Comparison of ENCODE assay signal across 17 cellular contexts in the genomic region with DNA sequence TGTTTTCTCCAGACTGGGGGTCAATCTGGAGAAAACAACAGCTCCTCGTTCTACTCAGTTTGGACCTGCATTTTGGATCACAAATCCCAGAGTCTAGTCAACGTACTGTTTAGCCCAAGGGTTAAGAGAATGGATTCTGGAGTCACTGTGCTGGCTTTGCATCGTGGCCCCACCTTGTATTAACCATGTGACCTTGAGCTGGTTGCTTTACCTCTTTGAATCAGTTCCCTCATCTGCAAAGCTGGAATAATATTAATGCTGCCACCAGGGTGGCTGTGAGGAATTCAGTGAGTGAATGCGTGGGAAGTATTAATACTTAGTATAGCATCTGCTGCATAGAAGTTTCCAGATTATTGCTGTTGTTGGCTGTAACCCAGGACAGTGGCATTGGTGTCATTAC. TPM values are rescaled to one million over a fixed set of nuclear protein-coding genes. Genes with fewer than 3 reads are reported as not detected.
DNase-seq lines count a peak whose midpoint lies in the region; ATAC-seq, FAIRE-seq and TF ChIP-seq lines count a peak whose summit lies in the region.
"Had no signal": no experiment of that assay in that cellular context is flagged by ENCODE, and none has a peak within 500 bp of the region (broad histone marks: within the 10 kb centered on the region; RNA-seq: fewer than 3 reads in every experiment).

No MANE protein-coding gene starts in this region.

- H3K27me3 ChIP-seq in left ventricle myocardium inferior (ENCODE audit: low read depth) (peaks cover 12% of the 10 kb centered on the region), heart left ventricle (peaks cover 0 to 58% (median 0%) of the 10 kb centered on the region in 9 donors), mammary epithelial cell (ENCODE audit: insufficient read depth, low read length) (no peaks in the 10 kb centered on the region)

- peaks cover 20% of the 10 kb centered on the region for H3K9me3 ChIP-seq in left ventricle myocardium inferior (replicated peaks)
- H3K9me3 ChIP-seq in heart left ventricle, result peaks cover 0 to 17% (median 5%) of the 10 kb centered on the region in 12 donors
- no peaks in the 10 kb centered on the region for H3K9me3 ChIP-seq in mammary epithelial cell (replicated peaks; ENCODE audit: insufficient read depth, low read length)

- no peak overlapping the region for H3K9ac ChIP-seq in mammary epithelial cell (ENCODE audit: insufficient read depth, low read length)

- intact Hi-C loops in left ventricle myocardium inferior (cut with micrococcal nuclease), result no loop called here
- intact Hi-C loops in heart left ventricle (cut with DNase I), result loop anchor here in 2 of 10 donors (5.0 to 10.0 kb wide), 2 partner anchors 82 to 90 kb away; no protein-coding TSS in a partner anchor
- intact Hi-C loops in mammary epithelial cell (cut with micrococcal nuclease), result no loop called here

- peak overlapping the region; percentile 58 for H3K27ac ChIP-seq in left ventricle myocardium inferior (replicated peaks)
- H3K27ac ChIP-seq in heart left ventricle, result peak overlapping the region in 1 of 12 donors; percentile 25
- no peak overlapping the region for H3K27ac ChIP-seq in mammary epithelial cell (ENCODE audit: insufficient read depth, low read depth, low read length)
- peak overlapping the region; percentile 27 for H3K27ac ChIP-seq in temporal lobe (ENCODE audit: low read depth, low read length)
- H3K27ac ChIP-seq: C4-2B had no signal

- H3K4me1 ChIP-seq in left ventricle myocardium inferior (peaks cover 28% of the 10 kb centered on the region), heart left ventricle (peaks cover 0 to 6% (median 0%) of the 10 kb centered on the region in 12 donors), mammary epithelial cell (ENCODE audit: insufficient read depth, low read length) (peaks cover 7% of the 10 kb centered on the region)

- no peak for TF ChIP-seq CTCF in left ventricle myocardium inferior (IDR thresholded peaks at IDR 0.05; ENCODE audit: borderline replicate concordance)
- no peak for TF ChIP-seq CTCF in heart left ventricle (IDR thresholded peaks at IDR 0.05)
- TF ChIP-seq CTCF in mammary epithelial cell (conservative IDR thresholded peaks at IDR 0.05 in 1 of 2, IDR thresholded peaks at IDR 0.05 in 1 of 2; ENCODE audit: extremely low read depth in 1 of 2, insufficient read depth in 1 of 2, low read depth in 1 of 2, low read length in 2 of 2), result no peak

- peak overlapping the region; percentile 35 for H3K4me3 ChIP-seq in left ventricle myocardium inferior
- no peak overlapping the region for H3K4me3 ChIP-seq in heart left ventricle
- no peak overlapping the region for H3K4me3 ChIP-seq in mammary epithelial cell (replicated peaks in 1 of 3; ENCODE audit: insufficient read depth in 1 of 3, low read depth in 2 of 3, low read length in 3 of 3)

- peak overlapping the region; percentile 73 for H2AFZ ChIP-seq in mammary epithelial cell (ENCODE audit: low read depth, low read length)

- BruUV-seq in mammary epithelial cell (replicated peaks; lab: Mats Ljungman, UMichigan), result TSS peak; percentile 21

- DNase-seq in left ventricle myocardium inferior (no peak), heart left ventricle (no peak), HTR-8/SVneo (ENCODE audit: insufficient read length, low spot score) (peak; percentile 10), mammary epithelial cell (no peak), UCSD-AML1 (lab: John Stamatoyannopoulos, UW; ENCODE audit: unreplicated experiment) (no peak)
- DNase-seq in activated CD4-positive, alpha-beta T cell treated with anti-CD3 and anti-CD28 coated beads for 48 hours, result no peak
- DNase-seq: DMS53, NCI-H2107, NCI-H345, NCI-H69, SIG-M5 had no signal

- H4K20me1 ChIP-seq in mammary epithelial cell (ENCODE audit: insufficient read depth, low read length), result no peaks in the 10 kb centered on the region

- H3K4me2 ChIP-seq in mammary epithelial cell (ENCODE audit: insufficient read depth, low read depth, low read length), result peak overlapping the region; percentile 41

- no peak for TF ChIP-seq POLR2A in heart left ventricle (IDR thresholded peaks at IDR 0.05)

- no peaks in the 10 kb centered on the region for H3K79me2 ChIP-seq in mammary epithelial cell (ENCODE audit: insufficient read depth, low read length)

- WGBS in heart left ventricle, 4 donors, result 44 to 60% (median 49%) methylated on average over 4 of the region's 4 CpGs
- 22% methylated on average over 4 of the region's 4 CpGs for WGBS in mammary epithelial cell (ENCODE audit: low coverage, missing lambda C conversion rate)

- dilution Hi-C loops in mammary epithelial cell (cut with HindIII; ENCODE audit: low sequenced_read_pairs), result no loop called here

- in situ Hi-C loops in mammary epithelial cell (cut with MboI; ENCODE audit: low sequenced_read_pairs in 2 of 2), result no loop called here

- H3K36me3 ChIP-seq in left ventricle myocardium inferior, result no peaks in the 10 kb centered on the region
- H3K36me3 ChIP-seq in heart left ventricle, result no peaks in the 10 kb centered on the region
- H3K36me3 ChIP-seq in mammary epithelial cell (ENCODE audit: insufficient read depth, low read length), result no peaks in the 10 kb centered on the region

- FAIRE-seq in HTR-8/SVneo (lab: Jason Lieb, UNC), result no peak
- FAIRE-seq: A204.1, G401.6, GM12892 had no signal

- ATAC-seq in heart left ventricle (no peak), GM19395 (IDR thresholded peaks at IDR 0.05; ENCODE audit: unreplicated experiment) (no peak)

- CTCF ChIA-PET in mammary epithelial cell (lab: Charles Lee; ENCODE audit: low non-redundant PET), result no interaction called here

RNA-seq across cellular contexts. Expression of gene DHRS7C, which starts 11.3 kb away (rescaled TPM):
- total RNA-seq in left ventricle myocardium inferior, result 3.1 TPM
- 10 to 100 TPM in 8 of 9 donors, 1 to 10 TPM in 1; 1.8 to 71.2 (median 23.4) TPM for total RNA-seq in heart left ventricle
- polyA plus RNA-seq in heart left ventricle, result 10 to 100 TPM; 11.3 to 38.6 TPM
- not detected for total RNA-seq in mammary epithelial cell
- polyA plus RNA-seq in mammary epithelial cell, result not detected
- polyA minus RNA-seq in mammary epithelial cell, result not detected
- total RNA-seq in temporal lobe, result not detected

RNA-seq across cellular contexts. Expression of gene GSG1L2, which starts 19.2 kb away (rescaled TPM):
- total RNA-seq in left ventricle myocardium inferior (not detected), heart left ventricle (not detected), mammary epithelial cell (not detected), temporal lobe (not detected)
- polyA plus RNA-seq in heart left ventricle (not detected), mammary epithelial cell (not detected)
- polyA minus RNA-seq in mammary epithelial cell, result not detected

RNA-seq across cellular contexts. Expression of gene GLP2R, which starts 23.0 kb away (rescaled TPM):
- total RNA-seq in left ventricle myocardium inferior (not detected), heart left ventricle (under 1 TPM in 6 of 9 donors, not detected in 3; 0.05 to 0.91 (median 0.15) TPM), mammary epithelial cell (under 1 TPM in 1 of 2 donors, not detected in 1; under 0.01 TPM), temporal lobe (under 0.01 TPM)
- polyA plus RNA-seq in heart left ventricle (under 1 TPM; 0.07 to 0.19 TPM), mammary epithelial cell (not detected)
- polyA minus RNA-seq in mammary epithelial cell, result not detected
